Comparison of ENCODE assay signal across 19 cellular contexts in genomic region chr2:39981877-39982276, GRCh38.
DNase-seq lines count a peak whose midpoint lies in the region; FAIRE-seq and TF ChIP-seq lines count a peak whose summit lies in the region.
"Had no signal": no experiment of that assay in that cellular context is flagged by ENCODE, and none has a peak within 500 bp of the region (broad histone marks: within the 10 kb centered on the region; RNA-seq: fewer than 3 reads in every experiment).

No MANE protein-coding gene starts in this region.

- no peak overlapping the region for H2BK120ac ChIP-seq in mesendoderm (ENCODE audit: low read depth, low read length)

- no peak overlapping the region for H3K27ac ChIP-seq in mesendoderm (ENCODE audit: low read depth, low read length)
- H3K27ac ChIP-seq: right atrium auricular region had no signal

- H3K23ac ChIP-seq in mesendoderm (ENCODE audit: low read length) = no peak overlapping the region

- TF ChIP-seq CTCF in HFF-Myc (IDR thresholded peaks at IDR 0.05; ENCODE audit: low read depth, low read length, missing control alignments) = no peak

- H3K9ac ChIP-seq in mesendoderm (ENCODE audit: low read length) = no peak overlapping the region

- no peaks in the 10 kb centered on the region for H3K36me3 ChIP-seq in mesendoderm (ENCODE audit: control insufficient read depth, insufficient read depth, low read length)
- H3K36me3 ChIP-seq: right atrium auricular region had no signal

- no peaks in the 10 kb centered on the region for H3K79me2 ChIP-seq in mesendoderm (ENCODE audit: control insufficient read depth, insufficient read depth, low read length)

- H3K4me2 ChIP-seq in mesendoderm (ENCODE audit: low read length) = no peak overlapping the region
- H3K4me2 ChIP-seq: GM23338 had no signal

- H3K27me3 ChIP-seq in mesendoderm (ENCODE audit: insufficient read depth, low read length, poor library complexity) = no peaks in the 10 kb centered on the region
- H3K27me3 ChIP-seq: right atrium auricular region had no signal

- H3K56ac ChIP-seq in mesendoderm (ENCODE audit: low read length) = no peak overlapping the region

- H3K4ac ChIP-seq in mesendoderm (ENCODE audit: low read depth, low read length) = no peak overlapping the region

- H2BK15ac ChIP-seq in mesendoderm (replicated peaks; ENCODE audit: low read depth) = no peak overlapping the region

- no peak overlapping the region for H2BK5ac ChIP-seq in mesendoderm (ENCODE audit: low read length)

- no peaks in the 10 kb centered on the region for H3K4me1 ChIP-seq in mesendoderm (ENCODE audit: control insufficient read depth, low read depth, low read length)
- H3K4me1 ChIP-seq: right atrium auricular region had no signal

- no peak overlapping the region for H3K18ac ChIP-seq in mesendoderm (ENCODE audit: low read length)

- H4K8ac ChIP-seq in mesendoderm (ENCODE audit: low read depth, low read length) = no peak overlapping the region

- H4K5ac ChIP-seq in mesendoderm (ENCODE audit: low read length) = no peak overlapping the region

- H3K4me3 ChIP-seq in HFF-Myc (replicated peaks; ENCODE audit: low read depth, low read length) (no peak overlapping the region), mesendoderm (ENCODE audit: low read length) (no peak overlapping the region)
- H3K4me3 ChIP-seq: GM23338, right atrium auricular region had no signal

- no peaks in the 10 kb centered on the region for H3K79me1 ChIP-seq in mesendoderm (ENCODE audit: low read length)

- WGBS in mesendoderm (ENCODE audit: extremely low coverage, insufficient coverage, low lambda C conversion rate) = no CpG with 5 or more reads among the region's 3 CpGs

- peak; percentile 64 for FAIRE-seq in endometrium (lab: Jason Lieb, UNC)
- FAIRE-seq: frontal cortex had no signal

- peak; percentile 67 for DNase-seq in DMS153 (lab: John Stamatoyannopoulos, UW)
- DNase-seq in HFF-Myc (ENCODE audit: extremely low read depth, low read depth) = peak; percentile 59
- DNase-seq in NCI-H345 (lab: John Stamatoyannopoulos, UW) = peak; percentile 66
- no peak for DNase-seq in SHP77 (lab: John Stamatoyannopoulos, UW)
- no peak for DNase-seq in stimulated activated CD4-positive, alpha-beta T cell treated with anti-CD3 and anti-CD28 coated beads, Interleukin-1b, Interleukin-23, amount 100 ng/mL, for 48 hours
- no peak for DNase-seq in mesendoderm
- DNase-seq: activated CD4-positive, alpha-beta T cell treated with anti-CD3 and anti-CD28 coated beads for 4 hours; activated naive CD4-positive, alpha-beta T cell treated with anti-CD3 and anti-CD28 coated beads, Interleukin-2, amount 10 ng/mL, durations not matched to agents 7 days and 5 days; activated T-cell treated with anti-CD3 and anti-CD28 coated beads, Interleukin-2, amount 50 U/mL, for 72 hours; anterior cingulate cortex; caudate nucleus; dermis blood vessel endothelial cell; naive thymus-derived CD4-positive, alpha-beta T cell; NCI-H2081 treated with DMSO at 0.1 percent for 48 hours; trophoblast cell had no signal

- H2AK5ac ChIP-seq in mesendoderm (ENCODE audit: low read length) = no peak overlapping the region

Comparison
In these comparisons a context has a peak if more than half of its experiments do, and no peak if none do; other contexts are left out.
1. DNase-seq: peak in DMS153 (single experiment), HFF-Myc (single experiment) and NCI-H345 (single experiment); none in SHP77 (0 of 2), stimulated activated CD4-positive, alpha-beta T cell treated with anti-CD3 and anti-CD28 coated beads, Interleukin-1b, Interleukin-23, amount 100 ng/mL, for 48 hours (single experiment) and mesendoderm (single experiment).